ENCODE assay signal across 22 cellular contexts in genomic region chr7:22205631-22206030, GRCh38.
"Had no signal": no experiment of that assay in that cellular context is flagged by ENCODE, and none has a peak within 500 bp of the region (broad histone marks: within the 10 kb centered on the region; RNA-seq: fewer than 3 reads in every experiment).

No MANE protein-coding gene starts in this region.

- H3K4me1 ChIP-seq: colonic mucosa, prostate gland had no signal

- H3K27me3 ChIP-seq: adrenal gland, breast epithelium, colonic mucosa, suprapubic skin had no signal

- H3K9me3 ChIP-seq: adrenal gland, breast epithelium, colonic mucosa, prostate gland, suprapubic skin had no signal

- H3K4me3 ChIP-seq: adrenal gland, breast epithelium, colonic mucosa, prostate gland, skin epidermis, suprapubic skin had no signal

- DNase-seq: activated CD4-positive, alpha-beta T cell treated with anti-CD3 and anti-CD28 coated beads for 1 hour; activated CD4-positive, alpha-beta T cell treated with anti-CD3 and anti-CD28 coated beads, Interleukin-2, amount 50 U/mL, for 1 hour; activated CD8-positive, alpha-beta memory T cell treated with anti-CD3 and anti-CD28 coated beads for 24 hours; activated CD8-positive, alpha-beta memory T cell treated with anti-CD3 and anti-CD28 coated beads, Interleukin-2, amount 50 U/mL, for 4 hours; activated T-cell treated with anti-CD3 and anti-CD28 coated beads, Interleukin-2, amount 50 U/mL, for 24 hours; adrenal gland; colonic mucosa; left colon; mammary epithelial cell; midbrain; stimulated activated CD4-positive, alpha-beta T cell treated with anti-CD3 and anti-CD28 coated beads, Interleukin-2, amount 100 ng/mL, for 24 hours; stimulated activated naive CD8-positive, alpha-beta T cell treated with anti-CD3 and anti-CD28 coated beads, Interleukin-15, amount 100 ng/mL, for 72 hours; WERI-Rb-1 had no signal

- H3K36me3 ChIP-seq: adrenal gland, breast epithelium, colonic mucosa, prostate gland, WERI-Rb-1 had no signal

- H3K27ac ChIP-seq: breast epithelium, colonic mucosa, epithelial cell of prostate, prostate gland, suprapubic skin, WERI-Rb-1 had no signal

- ATAC-seq: activated naive CD4-positive, alpha-beta T cell treated with anti-CD3 and anti-CD28 coated beads, Interleukin-2, amount 50 U/mL, for 72 hours; activated T-helper 17 cell treated with anti-CD3 and anti-CD28 coated beads, Interleukin-2, amount 50 U/mL, for 72 hours; left colon; natural killer cell treated with Interleukin-12 subunit alpha and Interleukin-12 subunit beta and Interleukin-15 and Interleukin-18, amount 100 ng/mL, for 72 hours; stimulated activated effector memory CD8-positive, alpha-beta T cell treated with anti-CD3 and anti-CD28 coated beads, Interleukin-12 subunit alpha, Interleukin-12 subunit beta, amount 100 ng/mL, for 72 hours; stimulated activated naive CD8-positive, alpha-beta T cell treated with anti-CD3 and anti-CD28 coated beads, Interleukin-15, amount 100 ng/mL, for 72 hours had no signal
